22 cellular contexts compared by ENCODE assay signal in the genomic region with DNA sequence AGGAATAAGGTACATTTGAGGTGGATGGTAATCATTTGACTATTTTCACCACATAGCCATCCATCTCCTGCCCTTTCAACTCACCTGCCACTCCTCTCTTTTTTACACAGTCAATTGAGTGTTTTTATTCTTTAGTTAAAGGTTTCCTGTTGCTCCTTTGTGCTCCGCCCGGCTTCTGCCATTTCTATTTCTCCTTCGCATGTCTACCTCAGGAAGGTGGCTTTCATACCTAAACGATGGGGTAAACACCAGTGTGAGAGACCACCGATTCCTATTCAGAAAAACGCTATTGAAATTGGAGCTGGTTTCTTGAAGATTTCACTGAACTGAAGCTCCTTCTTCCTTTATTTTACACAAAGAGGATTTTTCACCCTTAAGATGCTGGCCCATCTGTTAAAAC.
"Had no signal": no experiment of that assay in that cellular context is flagged by ENCODE, and none has a peak within 500 bp of the region (broad histone marks: within the 10 kb centered on the region; RNA-seq: fewer than 3 reads in every experiment).

No MANE protein-coding gene starts in this region.

- ATAC-seq: activated T-cell treated with anti-CD3 and anti-CD28 coated beads, Interleukin-2, amount 50 U/mL, for 4 hours; activated T-helper 17 cell treated with anti-CD3 and anti-CD28 coated beads, Interleukin-2, amount 50 U/mL, for 72 hours; K562; PC-3 had no signal

- DNase-seq: activated B cell treated with CpG ODN at 0.5 μM for 24 hours; activated CD4-positive, alpha-beta memory T cell treated with anti-CD3 and anti-CD28 coated beads for 36 hours; activated CD4-positive, alpha-beta T cell treated with anti-CD3 and anti-CD28 coated beads for 1 hour; activated CD4-positive, alpha-beta T cell treated with anti-CD3 and anti-CD28 coated beads, Interleukin-2, amount 10 ng/mL, durations not matched to agents 7 days and 5 days; activated CD8-positive, alpha-beta memory T cell treated with anti-CD3 and anti-CD28 coated beads for 24 hours; activated gamma-delta T cell; activated naive CD4-positive, alpha-beta T cell treated with anti-CD3 and anti-CD28 coated beads for 36 hours; activated T-cell treated with anti-CD3 and anti-CD28 coated beads, Interleukin-2, amount 50 U/mL, for 4 hours; amygdala; Karpas-422; MM.1S; NCI-H1105; NCI-H1436; NCI-H1694 treated with DMSO at 0.1 percent for 48 hours; NCI-H2029 treated with DMSO at 0.1 percent for 48 hours; NCI-H446; NCI-H526; NK-92 treated with Interleukin-12 subunit alpha and Interleukin-12 subunit beta, amount 100 ng/mL, for 24 hours; PC-3; SHP77 treated with DMSO at 0.1 percent for 48 hours had no signal

- H3K4me3 ChIP-seq: K562 had no signal
